ENCODE assay signal across 18 cellular contexts in the genomic region with DNA sequence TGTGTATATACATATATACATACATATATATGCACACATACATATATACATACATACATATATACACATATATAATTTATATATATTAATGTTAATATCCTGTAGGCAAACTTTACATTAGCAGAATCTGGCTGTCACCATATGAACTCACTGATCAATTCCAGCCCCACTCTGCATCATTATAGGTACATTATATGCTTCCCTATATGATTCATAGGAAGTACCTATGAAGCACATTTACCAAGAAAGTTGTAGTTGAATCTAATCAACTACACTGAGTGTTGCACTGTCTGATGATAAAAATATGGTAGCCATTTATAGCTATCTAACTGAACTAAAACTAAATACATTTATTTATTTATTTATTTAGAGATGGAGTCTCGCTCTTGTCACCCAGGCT. TPM values are rescaled to one million over a fixed set of nuclear protein-coding genes. Genes with fewer than 3 reads are reported as not detected.
A peak's percentile ranks its signal among the peaks of the same experiment; 100 is the strongest.
DNase-seq lines count a peak whose midpoint lies in the region; ATAC-seq and TF ChIP-seq lines count a peak whose summit lies in the region.
"Had no signal": no experiment of that assay in that cellular context is flagged by ENCODE, and none has a peak within 500 bp of the region (broad histone marks: within the 10 kb centered on the region; RNA-seq: fewer than 3 reads in every experiment).

No MANE protein-coding gene starts in this region.

- H3K4me3 Mint-ChIP-seq in activated T-cell treated with anti-CD3 and anti-CD28 coated beads, Interleukin-2, amount 50 U/mL, for 72 hours = no peak overlapping the region
- H3K4me3 Mint-ChIP-seq in activated T-helper 17 cell treated with anti-CD3 and anti-CD28 coated beads, Interleukin-2, amount 50 U/mL, for 72 hours = no peak overlapping the region
- H3K4me3 Mint-ChIP-seq: CD14-positive monocyte; CD4-positive, alpha-beta memory T cell; CD4-positive, CD25-positive, alpha-beta regulatory T cell; CD8-positive, alpha-beta memory T cell had no signal

- no peaks in the 10 kb centered on the region for H3K9me3 ChIP-seq in gastrocnemius medialis
- H3K9me3 ChIP-seq: BE2C, BLaER1 had no signal

- H3K27me3 Mint-ChIP-seq in activated T-cell treated with anti-CD3 and anti-CD28 coated beads, Interleukin-2, amount 50 U/mL, for 72 hours (ENCODE audit: low read depth) = no peaks in the 10 kb centered on the region
- no peaks in the 10 kb centered on the region for H3K27me3 Mint-ChIP-seq in activated T-helper 17 cell treated with anti-CD3 and anti-CD28 coated beads, Interleukin-2, amount 50 U/mL, for 72 hours

- H3K36me3 ChIP-seq in gastrocnemius medialis = no peaks in the 10 kb centered on the region
- H3K36me3 ChIP-seq: BE2C, BLaER1 had no signal

- TF ChIP-seq CTCF in foreskin keratinocyte (conservative IDR thresholded peaks at IDR 0.05) (no peak), gastrocnemius medialis (IDR thresholded peaks at IDR 0.05 in 4 of 5, conservative IDR thresholded peaks at IDR 0.05 in 1 of 5) (no peak)

- no peak overlapping the region for H3K27ac ChIP-seq in foreskin keratinocyte
- no peak overlapping the region for H3K27ac ChIP-seq in gastrocnemius medialis
- H3K27ac ChIP-seq: BLaER1 had no signal

- no peaks in the 10 kb centered on the region for H3K4me1 ChIP-seq in foreskin keratinocyte
- H3K4me1 ChIP-seq in gastrocnemius medialis = peaks cover 0 to 7% of the 10 kb centered on the region in 2 donors
- H3K4me1 ChIP-seq: BE2C, BLaER1 had no signal

- H3K27ac Mint-ChIP-seq in activated T-cell treated with anti-CD3 and anti-CD28 coated beads, Interleukin-2, amount 50 U/mL, for 72 hours = no peak overlapping the region
- H3K27ac Mint-ChIP-seq in activated T-helper 17 cell treated with anti-CD3 and anti-CD28 coated beads, Interleukin-2, amount 50 U/mL, for 72 hours = no peak overlapping the region
- H3K27ac Mint-ChIP-seq: CD14-positive monocyte; CD4-positive, alpha-beta memory T cell; CD4-positive, CD25-positive, alpha-beta regulatory T cell; CD8-positive, alpha-beta memory T cell had no signal

- no peaks in the 10 kb centered on the region for H3K36me3 Mint-ChIP-seq in activated T-cell treated with anti-CD3 and anti-CD28 coated beads, Interleukin-2, amount 50 U/mL, for 72 hours (ENCODE audit: insufficient read depth in 2 of 2)
- no peaks in the 10 kb centered on the region for H3K36me3 Mint-ChIP-seq in activated T-helper 17 cell treated with anti-CD3 and anti-CD28 coated beads, Interleukin-2, amount 50 U/mL, for 72 hours (ENCODE audit: low read depth)
- H3K36me3 Mint-ChIP-seq: CD14-positive monocyte had no signal

- H3K27me3 ChIP-seq in foreskin keratinocyte = no peaks in the 10 kb centered on the region
- H3K27me3 ChIP-seq in gastrocnemius medialis = no peaks in the 10 kb centered on the region
- H3K27me3 ChIP-seq: BLaER1 had no signal

- H3K9me3 Mint-ChIP-seq in activated T-cell treated with anti-CD3 and anti-CD28 coated beads, Interleukin-2, amount 50 U/mL, for 72 hours = no peaks in the 10 kb centered on the region
- no peaks in the 10 kb centered on the region for H3K9me3 Mint-ChIP-seq in activated T-helper 17 cell treated with anti-CD3 and anti-CD28 coated beads, Interleukin-2, amount 50 U/mL, for 72 hours
- H3K9me3 Mint-ChIP-seq: CD14-positive monocyte; CD8-positive, alpha-beta memory T cell had no signal

- peaks cover 37% of the 10 kb centered on the region for H3K4me1 Mint-ChIP-seq in activated T-cell treated with anti-CD3 and anti-CD28 coated beads, Interleukin-2, amount 50 U/mL, for 72 hours (ENCODE audit: low read depth)
- H3K4me1 Mint-ChIP-seq in activated T-helper 17 cell treated with anti-CD3 and anti-CD28 coated beads, Interleukin-2, amount 50 U/mL, for 72 hours = peaks cover 10% of the 10 kb centered on the region

- DNase-seq in activated T-cell treated with anti-CD3 and anti-CD28 coated beads, Interleukin-2, amount 50 U/mL, for 72 hours = no peak
- no peak for DNase-seq in activated T-cell treated with anti-CD3 and anti-CD28 coated beads, Interleukin-2, amount 50 U/mL, for 48 hours
- DNase-seq in foreskin keratinocyte (no peak), gastrocnemius medialis (no peak)
- DNase-seq: 8988T; ACHN; BE2C; C1 segment of cervical spinal cord; CD4-positive, alpha-beta memory T cell; CD4-positive, CD25-positive, alpha-beta regulatory T cell; CD8-positive, alpha-beta memory T cell; COR-L47; DMS79 treated with DMSO at 0.1 percent for 48 hours; GF-D8 had no signal

- no peak for TF ChIP-seq POLR2A in gastrocnemius medialis (IDR thresholded peaks at IDR 0.05)

- intact Hi-C loops in gastrocnemius medialis (cut with DNase I; ENCODE audit: low total_unique reads) = no loop called here

- peak; percentile 67 to 76 for ATAC-seq in activated T-cell treated with anti-CD3 and anti-CD28 coated beads, Interleukin-2, amount 50 U/mL, for 72 hours (replicated peaks in 1 of 2)
- peak; percentile 49 for ATAC-seq in activated T-helper 17 cell treated with anti-CD3 and anti-CD28 coated beads, Interleukin-2, amount 50 U/mL, for 72 hours (replicated peaks)
- ATAC-seq in foreskin keratinocyte (peak; percentile 40), gastrocnemius medialis (no peak), HG02610 (IDR thresholded peaks at IDR 0.05; ENCODE audit: unreplicated experiment) (no peak)

- no peak overlapping the region for H3K4me3 ChIP-seq in gastrocnemius medialis
- H3K4me3 ChIP-seq: BLaER1 had no signal

- in situ Hi-C loops in gastrocnemius medialis (cut with MboI; ENCODE audit: low sequenced_read_pairs in 4 of 4) = no loop called here

RNA-seq across cellular contexts. Expression of a gene that starts 5.5 kb away (rescaled TPM):
- total RNA-seq in activated T-cell treated with anti-CD3 and anti-CD28 coated beads, Interleukin-2, amount 50 U/mL, for 72 hours = under 1 TPM; 0.60 to 0.90 TPM
- 1 to 10 TPM in 1 of 2 donors, under 1 TPM in 1; 0.84 to 1.6 TPM for total RNA-seq in activated T-helper 17 cell treated with anti-CD3 and anti-CD28 coated beads, Interleukin-2, amount 50 U/mL, for 72 hours
- total RNA-seq in foreskin keratinocyte = 0.24 and 0.28 TPM in 2 replicates
- polyA plus RNA-seq in foreskin keratinocyte = 0.18 TPM in 2 replicates
- total RNA-seq in gastrocnemius medialis = under 1 TPM in 2 of 4 donors, not detected in 2; 0.39 to 0.44 TPM
- polyA plus RNA-seq: CD14-positive monocyte; CD4-positive, alpha-beta memory T cell had no signal

RNA-seq across cellular contexts. Expression of a gene that starts 7.6 kb away (rescaled TPM):
- 10 to 100 TPM in 1 of 2 donors, 1 to 10 TPM in 1; 9.3 to 11.0 TPM for total RNA-seq in activated T-cell treated with anti-CD3 and anti-CD28 coated beads, Interleukin-2, amount 50 U/mL, for 72 hours
- total RNA-seq in activated T-helper 17 cell treated with anti-CD3 and anti-CD28 coated beads, Interleukin-2, amount 50 U/mL, for 72 hours = 10 to 100 TPM in 1 of 2 donors, 1 to 10 TPM in 1; 9.3 to 11.0 TPM
- total RNA-seq in foreskin keratinocyte (15.1 and 15.3 TPM in 2 replicates), gastrocnemius medialis (100 to 1,000 TPM in 3 of 4 donors, 10 to 100 TPM in 1; 91.1 to 157 (median 131) TPM)
- polyA plus RNA-seq in foreskin keratinocyte = 6.7 and 8.0 TPM in 2 replicates

RNA-seq across cellular contexts. Expression of a gene that starts 9.6 kb away (rescaled TPM):
- total RNA-seq in activated T-cell treated with anti-CD3 and anti-CD28 coated beads, Interleukin-2, amount 50 U/mL, for 72 hours = 1 to 10 TPM; 4.3 to 4.8 TPM
- total RNA-seq in activated T-helper 17 cell treated with anti-CD3 and anti-CD28 coated beads, Interleukin-2, amount 50 U/mL, for 72 hours = 1 to 10 TPM; 2.8 to 3.8 TPM
- total RNA-seq in foreskin keratinocyte = 5.4 and 6.3 TPM in 2 replicates
- polyA plus RNA-seq in foreskin keratinocyte = 3.2 and 3.5 TPM in 2 replicates
- total RNA-seq in gastrocnemius medialis = 1 to 10 TPM; 2.5 to 3.1 (median 2.5) TPM

Comparison
In these comparisons a context has a peak if more than half of its experiments do, and no peak if none do; other contexts are left out.
1. ATAC-seq: peak in activated T-cell treated with anti-CD3 and anti-CD28 coated beads, Interleukin-2, amount 50 U/mL, for 72 hours (2 of 2), activated T-helper 17 cell treated with anti-CD3 and anti-CD28 coated beads, Interleukin-2, amount 50 U/mL, for 72 hours (single experiment) and foreskin keratinocyte (single experiment); none in gastrocnemius medialis (0 of 2) and HG02610 (single experiment).